8 cellular contexts compared by ENCODE assay signal in genomic region chr2:62196278-62196901, GRCh38. TPM values are rescaled to one million over a fixed set of nuclear protein-coding genes. Genes with fewer than 3 reads are reported as not detected.
A peak's percentile ranks its signal among the peaks of the same experiment; 100 is the strongest.
DNase-seq lines count a peak whose midpoint lies in the region; ATAC-seq, FAIRE-seq and TF ChIP-seq lines count a peak whose summit lies in the region.

No MANE protein-coding gene starts in this region.

- peak overlapping the region; percentile 93 for H3K27ac Mint-ChIP-seq in T-helper 2 cell treated with Interferon-gamma antibody and Interleukin-4, amounts not matched to agents 5 μg/mL and 100 μg/mL, for 36 hours

- H3K4me3 ChIP-seq in AG04449 (ENCODE audit: low read depth, low read length) (peak overlapping the region; percentile 90), body of pancreas (peak overlapping the region; percentile 87 to 94), keratinocyte (ENCODE audit: control insufficient read depth in 2 of 3, extremely low read depth in 1 of 3, insufficient read depth in 2 of 3, low read depth in 1 of 3, low read length in 3 of 3) (peak overlapping the region; percentile 88 to 98 (median 93))

- CTCF ChIA-PET in AG04449 (lab: Yijun Ruan, JAX) = interaction anchor here (0.6 to 1.1 kb wide), 4 partner anchors 9 to 203 kb away, joined by 3 read pairs; no protein-coding TSS in a partner anchor

- no peak for TF ChIP-seq CTCF in AG04449 (IDR thresholded peaks at IDR 0.05; ENCODE audit: insufficient read depth, low read length, missing control alignments)
- TF ChIP-seq CTCF in body of pancreas (IDR thresholded peaks at IDR 0.05) = peak in 1 of 7 experiments; percentile 12
- TF ChIP-seq CTCF in keratinocyte (optimal IDR thresholded peaks at IDR 0.05 in 1 of 3, IDR thresholded peaks at IDR 0.05 in 1 of 3, conservative IDR thresholded peaks at IDR 0.05 in 1 of 3; ENCODE audit: extremely low read depth in 1 of 3, insufficient read depth in 2 of 3, low read length in 3 of 3) = peak in 2 of 3 experiments; percentile 7 to 9

- peak overlapping the region; percentile 89 for H2AFZ ChIP-seq in keratinocyte (ENCODE audit: control insufficient read depth, low read length)

- H3K9me3 ChIP-seq in body of pancreas (no peaks in the 10 kb centered on the region), keratinocyte (ENCODE audit: control insufficient read depth, low read depth, low read length) (no peaks in the 10 kb centered on the region)

- peaks cover 18% of the 10 kb centered on the region for H4K20me1 ChIP-seq in keratinocyte (ENCODE audit: control insufficient read depth, extremely low read depth, insufficient read depth, low read length)

- no peaks in the 10 kb centered on the region for H3K9me3 Mint-ChIP-seq in T-helper 2 cell treated with Interferon-gamma antibody and Interleukin-4, amounts not matched to agents 5 μg/mL and 100 μg/mL, for 36 hours

- H3K36me3 ChIP-seq in body of pancreas (replicated peaks in 1 of 2; ENCODE audit: insufficient read depth in 1 of 2, low read depth in 2 of 2) = no peaks in the 10 kb centered on the region
- no peaks in the 10 kb centered on the region for H3K36me3 ChIP-seq in keratinocyte (ENCODE audit: control insufficient read depth in 2 of 2, extremely low read depth in 1 of 2, insufficient read depth in 2 of 2, low read length in 2 of 2)

- peak in 2 of 3 donors; percentile 16 to 25 for TF ChIP-seq POLR2A in body of pancreas (IDR thresholded peaks at IDR 0.05)

- peak overlapping the region; percentile 22 for H3K4me2 ChIP-seq in keratinocyte (ENCODE audit: control insufficient read depth, extremely low read depth, insufficient read depth, low read depth, low read length)

- DNase-seq in AG04449 (ENCODE audit: low read depth, low spot score) = no peak
- peak; percentile 53 for DNase-seq in T-helper 2 cell treated with Interferon-gamma antibody and Interleukin-4, amounts not matched to agents 5 μg/mL and 100 μg/mL, for 36 hours (ENCODE audit: low spot score)
- DNase-seq in body of pancreas = peak in 2 of 4 donors; percentile 53 to 64
- no peak for DNase-seq in keratinocyte (ENCODE audit: low read depth, low spot score)
- DNase-seq in stimulated activated CD4-positive, alpha-beta T cell treated with anti-CD3 and anti-CD28 coated beads, Interleukin-15, amount 100 ng/mL, for 24 hours = peak; percentile 75
- no peak for DNase-seq in NCI-H187 treated with DMSO at 0.1 percent for 48 hours (lab: John Stamatoyannopoulos, UW)

- H3K27me3 ChIP-seq in body of pancreas (no peaks in the 10 kb centered on the region), keratinocyte (ENCODE audit: control insufficient read depth, extremely low read depth, insufficient read depth, low read length) (no peaks in the 10 kb centered on the region)

- no peak for FAIRE-seq in keratinocyte (lab: Jason Lieb, UNC)

- peak; percentile 9 for ATAC-seq in GM19351 (IDR thresholded peaks at IDR 0.05; ENCODE audit: unreplicated experiment)
- peak; percentile 12 for ATAC-seq in HG03457 (IDR thresholded peaks at IDR 0.05; ENCODE audit: unreplicated experiment)
- peak; percentile 69 for ATAC-seq in body of pancreas

- POLR2A ChIA-PET in AG04449 (lab: Yijun Ruan, JAX) = interaction anchor here (1.0 to 1.3 kb wide), 2 partner anchors 13 to 20 kb away, joined by 3 to 4 read pairs; no protein-coding TSS in a partner anchor

- peaks cover 4% of the 10 kb centered on the region for H3K36me3 Mint-ChIP-seq in T-helper 2 cell treated with Interferon-gamma antibody and Interleukin-4, amounts not matched to agents 5 μg/mL and 100 μg/mL, for 36 hours (ENCODE audit: low read depth)

- peaks cover 46% of the 10 kb centered on the region for H3K4me1 ChIP-seq in body of pancreas
- peaks cover 16% of the 10 kb centered on the region for H3K4me1 ChIP-seq in keratinocyte (ENCODE audit: control insufficient read depth, extremely low read depth, insufficient read depth, low read length)

- intact Hi-C loops in body of pancreas (cut with DNase I) = no loop called here

- H3K27ac ChIP-seq in body of pancreas (peak overlapping the region; percentile 93 to 97 (median 95)), keratinocyte (ENCODE audit: control insufficient read depth, insufficient read depth, low read length) (peak overlapping the region; percentile 72)

- dilution Hi-C loops in keratinocyte (cut with MboI; ENCODE audit: extremely low pct_ligation_motif_present, low sequenced_read_pairs) = no loop called here

- H3K79me2 ChIP-seq in keratinocyte (ENCODE audit: control insufficient read depth, insufficient read depth, low read length) = peaks cover 52% of the 10 kb centered on the region

- H3K4me3 Mint-ChIP-seq in T-helper 2 cell treated with Interferon-gamma antibody and Interleukin-4, amounts not matched to agents 5 μg/mL and 100 μg/mL, for 36 hours = peak overlapping the region; percentile 84

- H3K9ac ChIP-seq in keratinocyte (ENCODE audit: control insufficient read depth, extremely low read depth, insufficient read depth, low read length) = peak overlapping the region; percentile 85

- H3K4me1 Mint-ChIP-seq in T-helper 2 cell treated with Interferon-gamma antibody and Interleukin-4, amounts not matched to agents 5 μg/mL and 100 μg/mL, for 36 hours (ENCODE audit: low read depth) = peaks cover 36% of the 10 kb centered on the region

- H3K9me1 ChIP-seq in keratinocyte (ENCODE audit: control insufficient read depth, extremely low read depth, insufficient read depth, low read length) = peaks cover 4% of the 10 kb centered on the region

- 0% methylated on average over 9 to 50 of the region's 63 CpGs for WGBS in body of pancreas, 2 donors

- peaks cover 3% of the 10 kb centered on the region for H3K27me3 Mint-ChIP-seq in T-helper 2 cell treated with Interferon-gamma antibody and Interleukin-4, amounts not matched to agents 5 μg/mL and 100 μg/mL, for 36 hours (ENCODE audit: low read depth)

RNA-seq across cellular contexts. Expression of gene B3GNT2, which starts 0.5 kb away (rescaled TPM):
- 10 to 100 TPM; 12.2 to 15.8 TPM for total RNA-seq in body of pancreas
- polyA plus RNA-seq in keratinocyte = 27.8 to 44.3 TPM (median 41.6 TPM) in 3 replicates
- polyA plus RNA-seq in keratinocyte (2011; ENCODE audit: low read depth) = 14.7 TPM
- 18.7 and 31.5 TPM in 2 replicates for polyA plus RNA-seq in keratinocyte (2011; cell fraction: cytosol; rRNA removed)
- 59.1 and 65.1 TPM in 2 replicates for polyA plus RNA-seq in keratinocyte (2011; cell fraction: nucleus; rRNA removed)
- 22.8 and 25.6 TPM in 2 replicates for polyA plus RNA-seq in keratinocyte (2012; ENCODE audit: low replicate concordance)
- 26.4 to 46.7 TPM (median 37.5 TPM) in 3 replicates for polyA minus RNA-seq in keratinocyte
- 28.4 TPM for polyA minus RNA-seq in keratinocyte (2011; cell fraction: cytosol; rRNA and poly(A)+ RNA removed)
- polyA minus RNA-seq in keratinocyte (2011; cell fraction: nucleus; rRNA and poly(A)+ RNA removed) = 53.2 and 79.5 TPM in 2 replicates

Comparison
In these comparisons a context has a peak if more than half of its experiments do, and no peak if none do; other contexts are left out.
1. DNase-seq: peak in T-helper 2 cell treated with Interferon-gamma antibody and Interleukin-4, amounts not matched to agents 5 μg/mL and 100 μg/mL, for 36 hours (single experiment) and stimulated activated CD4-positive, alpha-beta T cell treated with anti-CD3 and anti-CD28 coated beads, Interleukin-15, amount 100 ng/mL, for 24 hours (single experiment); none in AG04449 (single experiment), keratinocyte (single experiment) and NCI-H187 treated with DMSO at 0.1 percent for 48 hours (single experiment).
2. ATAC-seq: peak in every context shown above with its lines; median percentile 69 in body of pancreas; 12 in HG03457; 9 in GM19351.
3. Peak in every context shown above with its lines, with median percentiles within 50 percentile points of each other: H3K4me3 ChIP-seq.